ENCODE assay signal across 8 cellular contexts in genomic region chr15:41894251-41894790, GRCh38. TPM values are rescaled to one million over a fixed set of nuclear protein-coding genes. Genes with fewer than 3 reads are reported as not detected.
DNase-seq lines count a peak whose midpoint lies in the region; ATAC-seq and TF ChIP-seq lines count a peak whose summit lies in the region.

No MANE protein-coding gene starts in this region.

- intact Hi-C loops in sciatic nerve (cut with DNase I), result no loop called here
- intact Hi-C loops in colonic mucosa (cut with DNase I), result no loop called here

- H3K4me1 Mint-ChIP-seq in IgD-negative memory B cell, result peaks cover 14 to 23% (median 22%) of the 10 kb centered on the region in 3 donors
- H3K4me1 Mint-ChIP-seq in effector memory CD8-positive, alpha-beta T cell (ENCODE audit: low read depth in 2 of 2), result peaks cover 35 to 40% of the 10 kb centered on the region in 2 donors

- no peaks in the 10 kb centered on the region for H4K20me1 ChIP-seq in DOHH2 (ENCODE audit: control insufficient read depth, insufficient read depth, low read depth, low read length)

- H3K4me3 ChIP-seq in DOHH2 (ENCODE audit: low read length) (no peak overlapping the region), MG63 (no peak overlapping the region), colonic mucosa (no peak overlapping the region)

- no peak for ATAC-seq in effector memory CD8-positive, alpha-beta T cell (replicated peaks)
- ATAC-seq in sciatic nerve (peak; percentile 43), GM19455 (IDR thresholded peaks at IDR 0.05; ENCODE audit: unreplicated experiment) (no peak)

- H3K27me3 Mint-ChIP-seq in IgD-negative memory B cell, result no peaks in the 10 kb centered on the region
- H3K27me3 Mint-ChIP-seq in effector memory CD8-positive, alpha-beta T cell, result no peaks in the 10 kb centered on the region

- H3K9me2 ChIP-seq in DOHH2 (replicated peaks; ENCODE audit: control insufficient read depth, low read length), result no peaks in the 10 kb centered on the region

- no peaks in the 10 kb centered on the region for H3K79me2 ChIP-seq in DOHH2 (ENCODE audit: control insufficient read depth, low read length)

- DNase-seq in effector memory CD8-positive, alpha-beta T cell, result no peak
- DNase-seq in sciatic nerve (ENCODE audit: low spot score), result no peak
- DNase-seq in MG63, result no peak
- DNase-seq in colonic mucosa, result no peak
- no peak for DNase-seq in GM03348 (ENCODE audit: low spot score)

- no peaks in the 10 kb centered on the region for H3K9me3 ChIP-seq in DOHH2 (ENCODE audit: control insufficient read depth, insufficient read depth, low read length)
- no peaks in the 10 kb centered on the region for H3K9me3 ChIP-seq in MG63
- H3K9me3 ChIP-seq in colonic mucosa, result no peaks in the 10 kb centered on the region

- H3K9me3 Mint-ChIP-seq in IgD-negative memory B cell, result no peaks in the 10 kb centered on the region
- no peaks in the 10 kb centered on the region for H3K9me3 Mint-ChIP-seq in effector memory CD8-positive, alpha-beta T cell

- no peaks in the 10 kb centered on the region for H3K36me3 Mint-ChIP-seq in IgD-negative memory B cell
- H3K36me3 Mint-ChIP-seq in effector memory CD8-positive, alpha-beta T cell (ENCODE audit: insufficient read depth), result peaks cover 43% of the 10 kb centered on the region

- H3K4me1 ChIP-seq in DOHH2 (ENCODE audit: control insufficient read depth, low read length), result peaks cover 24% of the 10 kb centered on the region
- peaks cover 9% of the 10 kb centered on the region for H3K4me1 ChIP-seq in colonic mucosa

- peak overlapping the region; percentile 96 to 98 (median 97) for H3K27ac Mint-ChIP-seq in IgD-negative memory B cell
- H3K27ac Mint-ChIP-seq in effector memory CD8-positive, alpha-beta T cell, result peak overlapping the region; percentile 99 to 100

- TF ChIP-seq CTCF in DOHH2 (IDR thresholded peaks at IDR 0.05; ENCODE audit: low read depth, low read length, poor library complexity, severe bottlenecking) (no peak), colonic mucosa (IDR thresholded peaks at IDR 0.05) (no peak)

- H3K9ac ChIP-seq in colonic mucosa (ENCODE audit: low read depth in 2 of 2, low read length in 2 of 2), result peak overlapping the region in 1 of 2 donors; percentile 8

- no peaks in the 10 kb centered on the region for H3K36me3 ChIP-seq in DOHH2 (ENCODE audit: control insufficient read depth, low read length)
- peaks cover 14% of the 10 kb centered on the region for H3K36me3 ChIP-seq in MG63
- no peaks in the 10 kb centered on the region for H3K36me3 ChIP-seq in colonic mucosa

- H3K4me3 Mint-ChIP-seq in IgD-negative memory B cell, result peak overlapping the region; percentile 76 to 89 (median 82)
- peak overlapping the region; percentile 81 to 84 for H3K4me3 Mint-ChIP-seq in effector memory CD8-positive, alpha-beta T cell

- peak overlapping the region; percentile 41 for H3K4me2 ChIP-seq in DOHH2 (ENCODE audit: low read length)

- H3K27ac ChIP-seq in DOHH2 (ENCODE audit: low read depth, low read length) (no peak overlapping the region), colonic mucosa (no peak overlapping the region)

- H3K27me3 ChIP-seq in DOHH2 (ENCODE audit: control insufficient read depth, low read length) (no peaks in the 10 kb centered on the region), MG63 (no peaks in the 10 kb centered on the region), colonic mucosa (no peaks in the 10 kb centered on the region)

- H3F3A ChIP-seq in DOHH2 (ENCODE audit: control insufficient read depth, insufficient read depth), result no peaks in the 10 kb centered on the region

RNA-seq across cellular contexts. Expression of gene SPTBN5, which starts 0.5 kb away (rescaled TPM):
- not detected for polyA plus RNA-seq in IgD-negative memory B cell
- total RNA-seq in sciatic nerve, result 35.0 TPM
- 2.4 and 3.4 TPM in 2 replicates for total RNA-seq in MG63 (2014; rRNA removed; shearing (Covaris generic); ENCODE audit: low replicate concordance)
- total RNA-seq in colonic mucosa, result 1 to 10 TPM in 1 of 2 donors, under 1 TPM in 1; 0.72 to 2.3 TPM

RNA-seq across cellular contexts. Expression of gene PLA2G4B, which starts 55.7 kb away (rescaled TPM):
- polyA plus RNA-seq in IgD-negative memory B cell, result 1.3 TPM
- total RNA-seq in sciatic nerve (9.8 TPM), colonic mucosa (1 to 10 TPM; 2.2 to 6.2 TPM)
- total RNA-seq in MG63 (2014; rRNA removed; shearing (Covaris generic); ENCODE audit: low replicate concordance), result 0.20 TPM in 1 of 2 replicates, not detected in the other
